17 cellular contexts compared by ENCODE assay signal in genomic region chr6:91082311-91082803, GRCh38.
DNase-seq lines count a peak whose midpoint lies in the region; ATAC-seq and TF ChIP-seq lines count a peak whose summit lies in the region.
"Had no signal": no experiment of that assay in that cellular context is flagged by ENCODE, and none has a peak within 500 bp of the region (broad histone marks: within the 10 kb centered on the region; RNA-seq: fewer than 3 reads in every experiment).

No MANE protein-coding gene starts in this region.

- in situ Hi-C loops in SK-MEL-5 (cut with HindIII; ENCODE audit: low pct_unique_long_range_greater_than_20kb, low sequenced_read_pairs), result no loop called here

- H4K91ac ChIP-seq in H9 (ENCODE audit: insufficient read length, low read depth, low read length), result no peak overlapping the region

- H3K27me3 Mint-ChIP-seq in H9 (ENCODE audit: low read depth) (no peaks in the 10 kb centered on the region), T-helper 17 cell (peaks cover 14% of the 10 kb centered on the region)

- no peaks in the 10 kb centered on the region for H3K9me3 Mint-ChIP-seq in H9
- H3K9me3 Mint-ChIP-seq: activated naive CD4-positive, alpha-beta T cell treated with anti-CD3 and anti-CD28 coated beads for 36 hours; stimulated activated naive B cell treated with anti-CD40 and anti-IgM and Interleukin-4, amounts not matched to agents 10 μg/mL and 1 μg/mL and 100 μg/mL, for 72 hours had no signal

- H3K27me3 ChIP-seq in H9 (ENCODE audit: insufficient read depth, low read length) (no peaks in the 10 kb centered on the region), ovary (no peaks in the 10 kb centered on the region), osteoblast (ENCODE audit: insufficient read depth, low read length) (no peaks in the 10 kb centered on the region)
- H3K27me3 ChIP-seq: uterus had no signal

- no peak overlapping the region for H4K8ac ChIP-seq in H9 (replicated peaks; ENCODE audit: insufficient read length, low read depth, low read length)

- H2BK5ac ChIP-seq in H9 (ENCODE audit: insufficient read length, low read length), result no peak overlapping the region

- intact Hi-C loops in ovary (cut with DNase I), result no loop called here

- H3K79me1 ChIP-seq in H9 (ENCODE audit: insufficient read depth, low read depth, low read length, poor library complexity, severe bottlenecking), result no peaks in the 10 kb centered on the region

- H3K27ac ChIP-seq in H9 (ENCODE audit: insufficient read length, low read depth, low read length) (no peak overlapping the region), ovary (peak overlapping the region in 1 of 2 donors; percentile 6), osteoblast (ENCODE audit: low read depth, low read length) (no peak overlapping the region)
- H3K27ac ChIP-seq: psoas muscle, uterus had no signal

- H2BK15ac ChIP-seq in H9 (ENCODE audit: low read depth, low read length), result no peak overlapping the region

- H3K79me2 ChIP-seq in H9 (ENCODE audit: insufficient read depth, low read length) (no peaks in the 10 kb centered on the region), osteoblast (ENCODE audit: insufficient read depth, low read length) (no peaks in the 10 kb centered on the region)

- H4K5ac ChIP-seq in H9 (ENCODE audit: insufficient read length, low read depth, low read length), result no peak overlapping the region

- no peak overlapping the region for H2AK5ac ChIP-seq in H9 (ENCODE audit: insufficient read length, low read length)

- H3K56ac ChIP-seq in H9 (ENCODE audit: insufficient read length, low read depth, low read length), result no peak overlapping the region

- H3K4me2 ChIP-seq in H9 (ENCODE audit: insufficient read depth, insufficient read length, low read length) (no peak overlapping the region), osteoblast (ENCODE audit: insufficient read depth, low read length) (no peak overlapping the region)

- H3K4me1 Mint-ChIP-seq in H9 (peaks cover 25 to 31% of the 10 kb centered on the region in 2 experiments), T-helper 17 cell (peaks cover 2% of the 10 kb centered on the region)
- H3K4me1 Mint-ChIP-seq: stimulated activated naive B cell treated with anti-CD40 and anti-IgM and Interleukin-4, amounts not matched to agents 10 μg/mL and 1 μg/mL and 100 μg/mL, for 72 hours had no signal

- H3K4me3 ChIP-seq in fibroblast of pulmonary artery (replicated peaks; ENCODE audit: low read depth, low read length), result no peak overlapping the region
- H3K4me3 ChIP-seq in ovary, result no peak overlapping the region
- H3K4me3 ChIP-seq in osteoblast (ENCODE audit: insufficient read depth, low read length), result no peak overlapping the region
- H3K4me3 ChIP-seq: K562, psoas muscle, uterus had no signal

- H3K36me3 ChIP-seq in ovary (no peaks in the 10 kb centered on the region), osteoblast (ENCODE audit: insufficient read depth, low read length) (no peaks in the 10 kb centered on the region)
- H3K36me3 ChIP-seq: uterus had no signal

- TF ChIP-seq EP300 in ovary (IDR thresholded peaks at IDR 0.05), result no peak

- H3K23ac ChIP-seq in H9 (ENCODE audit: insufficient read length, low read depth, low read length), result no peak overlapping the region

- H4K20me1 ChIP-seq in H9 (ENCODE audit: control insufficient read depth, insufficient read depth, insufficient read length) (no peaks in the 10 kb centered on the region), osteoblast (ENCODE audit: insufficient read depth, low read length) (no peaks in the 10 kb centered on the region)

- no peak overlapping the region for H3T11ph ChIP-seq in H9 (ENCODE audit: low read length)

- ATAC-seq in T-helper 17 cell, result no peak
- ATAC-seq: esophagus mucosa; K562; psoas muscle; stimulated activated naive B cell treated with anti-CD40 and anti-IgM and Interleukin-4, amounts not matched to agents 10 μg/mL and 1 μg/mL and 100 μg/mL, for 72 hours had no signal

- H3K4ac ChIP-seq in H9 (ENCODE audit: low read depth, low read length), result no peak overlapping the region

- H3K4me1 ChIP-seq in H9 (ENCODE audit: insufficient read depth, low read length) (no peaks in the 10 kb centered on the region), ovary (ENCODE audit: insufficient read depth) (peaks cover 11% of the 10 kb centered on the region), osteoblast (ENCODE audit: insufficient read depth, low read length) (no peaks in the 10 kb centered on the region)
- H3K4me1 ChIP-seq: psoas muscle, uterus had no signal

- H3K9me3 ChIP-seq in H9 (ENCODE audit: control insufficient read depth, low read depth, low read length) (no peaks in the 10 kb centered on the region), ovary (no peaks in the 10 kb centered on the region), T-helper 17 cell (ENCODE audit: control insufficient read depth, low read length, poor library complexity, severe bottlenecking) (no peaks in the 10 kb centered on the region), osteoblast (ENCODE audit: low read depth, low read length) (no peaks in the 10 kb centered on the region)
- H3K9me3 ChIP-seq: psoas muscle, uterus had no signal

- H3K23me2 ChIP-seq in H9 (ENCODE audit: insufficient read length, low read depth, low read length, poor library complexity, severe bottlenecking), result no peaks in the 10 kb centered on the region

- no peak overlapping the region for H2BK120ac ChIP-seq in H9 (ENCODE audit: low read depth, low read length, poor library complexity, severe bottlenecking)

- WGBS in H9 (ENCODE audit: extremely low coverage, insufficient read length, low lambda C conversion rate), result no CpG with 5 or more reads among the region's 3 CpGs
- 14 to 32% (median 25%) methylated on average over 3 of the region's 3 CpGs for WGBS in ovary, 3 donors

- H2AFZ ChIP-seq in H9 (ENCODE audit: low read length) (no peak overlapping the region), osteoblast (ENCODE audit: low read length) (no peak overlapping the region)

- no peak overlapping the region for H3K14ac ChIP-seq in H9 (ENCODE audit: insufficient read depth, low read length)

- H3K36me3 Mint-ChIP-seq in H9 (ENCODE audit: insufficient read depth in 1 of 3, low read depth in 3 of 3), result no peaks in the 10 kb centered on the region
- no peaks in the 10 kb centered on the region for H3K36me3 Mint-ChIP-seq in T-helper 17 cell (ENCODE audit: low read depth)
- H3K36me3 Mint-ChIP-seq: stimulated activated naive B cell treated with anti-CD40 and anti-IgM and Interleukin-4, amounts not matched to agents 10 μg/mL and 1 μg/mL and 100 μg/mL, for 72 hours had no signal

- H3K9ac ChIP-seq in H9 (ENCODE audit: extremely low read depth, insufficient read length, low read length), result no peak overlapping the region

- H2BK20ac ChIP-seq in H9 (ENCODE audit: low read depth, low read length, poor library complexity, severe bottlenecking), result no peak overlapping the region

- H3K4me3 Mint-ChIP-seq in H9, result no peak overlapping the region
- H3K4me3 Mint-ChIP-seq in T-helper 17 cell, result no peak overlapping the region
- H3K4me3 Mint-ChIP-seq: activated naive CD4-positive, alpha-beta T cell treated with anti-CD3 and anti-CD28 coated beads for 36 hours; stimulated activated naive B cell treated with anti-CD40 and anti-IgM and Interleukin-4, amounts not matched to agents 10 μg/mL and 1 μg/mL and 100 μg/mL, for 72 hours had no signal

- DNase-seq in H9 (peak; percentile 44), SK-MEL-5 (ENCODE audit: low read depth, low spot score) (peak; percentile 37), fibroblast of pulmonary artery (ENCODE audit: low read depth) (peak; percentile 10), ovary (peak in 4 of 5 donors; percentile 21 to 43 (median 34)), T-helper 17 cell (no peak), osteoblast (ENCODE audit: insufficient read length, low spot score, missing footprints) (no peak)
- no peak for DNase-seq in stimulated activated CD4-positive, alpha-beta T cell treated with anti-CD3 and anti-CD28 coated beads, Interleukin-12 subunit alpha, Interleukin-12 subunit beta, amount 100 ng/mL, for 4 hours
- no peak for DNase-seq in stimulated activated CD4-positive, alpha-beta T cell treated with anti-CD3 and anti-CD28 coated beads, Interleukin-4, amount 100 ng/mL, for 24 hours
- DNase-seq: activated naive CD4-positive, alpha-beta T cell treated with anti-CD3 and anti-CD28 coated beads for 36 hours; EL; NCI-H1417; NCI-H524 treated with DMSO at 0.1 percent for 48 hours; psoas muscle; stimulated activated naive B cell treated with anti-CD40 and anti-IgM and Interleukin-4, amounts not matched to agents 10 μg/mL and 1 μg/mL and 100 μg/mL, for 72 hours; uterus had no signal

- no peak overlapping the region for H3K18ac ChIP-seq in H9 (ENCODE audit: insufficient read length, low read depth, low read length)

- TF ChIP-seq CTCF in H9 (conservative IDR thresholded peaks at IDR 0.05) (no peak), fibroblast of pulmonary artery (IDR thresholded peaks at IDR 0.05; ENCODE audit: low read length, missing control alignments) (no peak), ovary (IDR thresholded peaks at IDR 0.05) (no peak), osteoblast (IDR thresholded peaks at IDR 0.05; ENCODE audit: extremely low read depth, low read depth, low read length) (no peak)

- H3K27ac Mint-ChIP-seq in H9, result no peak overlapping the region
- H3K27ac Mint-ChIP-seq in T-helper 17 cell, result no peak overlapping the region
- H3K27ac Mint-ChIP-seq: activated naive CD4-positive, alpha-beta T cell treated with anti-CD3 and anti-CD28 coated beads for 36 hours; stimulated activated naive B cell treated with anti-CD40 and anti-IgM and Interleukin-4, amounts not matched to agents 10 μg/mL and 1 μg/mL and 100 μg/mL, for 72 hours had no signal

- TF ChIP-seq POLR2A in ovary (IDR thresholded peaks at IDR 0.05), result no peak

- no peak overlapping the region for H2BK12ac ChIP-seq in H9 (ENCODE audit: insufficient read length, low read depth, low read length)

Comparison
In these comparisons a context has a peak if more than half of its experiments do, and no peak if none do; other contexts are left out.
1. DNase-seq: peak in H9 (single experiment), SK-MEL-5 (single experiment), fibroblast of pulmonary artery (single experiment) and ovary (4 of 5); none in stimulated activated CD4-positive, alpha-beta T cell treated with anti-CD3 and anti-CD28 coated beads, Interleukin-12 subunit alpha, Interleukin-12 subunit beta, amount 100 ng/mL, for 4 hours (single experiment), T-helper 17 cell (0 of 3), stimulated activated CD4-positive, alpha-beta T cell treated with anti-CD3 and anti-CD28 coated beads, Interleukin-4, amount 100 ng/mL, for 24 hours (single experiment) and osteoblast (single experiment).